Comparison of ENCODE assay signal across 32 cellular contexts in the genomic region with DNA sequence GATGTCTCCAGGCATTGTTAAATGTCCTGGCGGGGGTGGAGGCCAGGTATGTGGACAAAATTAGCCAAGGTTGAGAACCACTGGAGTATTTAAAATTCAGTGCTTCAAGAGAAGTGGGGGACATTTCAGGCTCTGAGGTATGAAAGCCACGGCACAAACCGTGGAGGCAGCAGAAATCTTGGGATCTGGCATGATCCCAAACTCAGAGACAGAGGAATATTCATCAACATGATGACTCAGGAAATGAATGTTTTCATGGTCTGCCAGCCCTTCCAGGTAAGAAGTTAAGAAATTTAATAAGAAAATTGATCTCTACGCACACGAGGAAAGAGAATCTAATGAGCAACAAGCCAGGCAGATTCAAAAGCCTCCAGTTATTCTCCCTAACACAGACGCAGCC. TPM values are rescaled to one million over a fixed set of nuclear protein-coding genes. Genes with fewer than 3 reads are reported as not detected.
A peak's percentile ranks its signal among the peaks of the same experiment; 100 is the strongest.
DNase-seq lines count a peak whose midpoint lies in the region; ATAC-seq, FAIRE-seq and TF ChIP-seq lines count a peak whose summit lies in the region.
"Had no signal": no experiment of that assay in that cellular context is flagged by ENCODE, and none has a peak within 500 bp of the region (broad histone marks: within the 10 kb centered on the region; RNA-seq: fewer than 3 reads in every experiment).

No MANE protein-coding gene starts in this region.

- no peaks in the 10 kb centered on the region for H3K79me2 ChIP-seq in neural progenitor cell (ENCODE audit: low read depth)

- no peaks in the 10 kb centered on the region for H3K9me3 Mint-ChIP-seq in neural progenitor cell
- H3K9me3 Mint-ChIP-seq: activated CD4-positive, alpha-beta memory T cell treated with anti-CD3 and anti-CD28 coated beads for 36 hours; activated naive CD4-positive, alpha-beta T cell treated with anti-CD3 and anti-CD28 coated beads, Interleukin-2, amount 50 U/mL, for 72 hours; CD4-positive, alpha-beta T cell; stimulated activated naive CD8-positive, alpha-beta T cell treated with anti-CD3 and anti-CD28 coated beads, Interleukin-15, amount 100 ng/mL, for 72 hours had no signal

- H3K27ac ChIP-seq in neural progenitor cell, result no peak overlapping the region
- H3K27ac ChIP-seq: 22Rv1, esophagus squamous epithelium, gastrocnemius medialis, KMS-11, SJSA1, skin epidermis, vagina had no signal

- H4K20me1 ChIP-seq in neural progenitor cell (ENCODE audit: low read depth), result no peaks in the 10 kb centered on the region

- peak; percentile 4 for DNase-seq in DMS 273 (lab: John Stamatoyannopoulos, UW; ENCODE audit: unreplicated experiment)
- no peak for DNase-seq in DMS 273 treated with DMSO at 0.1 percent for 48 hours (lab: John Stamatoyannopoulos, UW)
- DNase-seq in RPMI7951 (ENCODE audit: low read depth), result peak; percentile 9
- peak; percentile 31 for DNase-seq in bronchial epithelial cell (ENCODE audit: low read depth)
- no peak for DNase-seq in neural progenitor cell (ENCODE audit: low spot score)
- no peak for DNase-seq in central memory CD4-positive, alpha-beta T cell
- no peak for DNase-seq in NCI-H345 (lab: John Stamatoyannopoulos, UW)
- DNase-seq: activated CD4-positive, alpha-beta memory T cell treated with anti-CD3 and anti-CD28 coated beads for 36 hours; aorta; caudate nucleus; CD4-positive, alpha-beta T cell; esophagus squamous epithelium; gastrocnemius medialis; left ventricle myocardium superior; midbrain; naive thymus-derived CD4-positive, alpha-beta T cell; NCI-H1694; NCI-H526 treated with DMSO at 0.1 percent for 48 hours; occipital lobe; stimulated activated CD8-positive, alpha-beta memory T cell treated with anti-CD3 and anti-CD28 coated beads, Interleukin-4, amount 100 ng/mL, for 48 hours; stimulated activated naive CD8-positive, alpha-beta T cell treated with anti-CD3 and anti-CD28 coated beads, Interleukin-15, amount 100 ng/mL, for 72 hours; T-helper 17 cell had no signal

- no peaks in the 10 kb centered on the region for H3K27me3 Mint-ChIP-seq in neural progenitor cell (ENCODE audit: insufficient read depth, low read depth)

- no peaks in the 10 kb centered on the region for H3K36me3 Mint-ChIP-seq in neural progenitor cell
- H3K36me3 Mint-ChIP-seq: activated CD4-positive, alpha-beta memory T cell treated with anti-CD3 and anti-CD28 coated beads for 36 hours; activated naive CD4-positive, alpha-beta T cell treated with anti-CD3 and anti-CD28 coated beads, Interleukin-2, amount 50 U/mL, for 72 hours; naive thymus-derived CD4-positive, alpha-beta T cell had no signal

- no peaks in the 10 kb centered on the region for H3K36me3 ChIP-seq in bronchial epithelial cell (ENCODE audit: control insufficient read depth, insufficient read depth, low read length)
- no peaks in the 10 kb centered on the region for H3K36me3 ChIP-seq in neural progenitor cell
- H3K36me3 ChIP-seq: esophagus squamous epithelium, gastrocnemius medialis, SJSA1, vagina had no signal

- TF ChIP-seq CTCF in bronchial epithelial cell (IDR thresholded peaks at IDR 0.05; ENCODE audit: insufficient read depth, low read length, severe bottlenecking), result no peak
- TF ChIP-seq CTCF in neural progenitor cell (IDR thresholded peaks at IDR 0.05), result no peak

- no peak for ATAC-seq in GM18873 (IDR thresholded peaks at IDR 0.05; ENCODE audit: low FRiP score, unreplicated experiment)
- ATAC-seq: activated CD4-positive, CD25-positive, alpha-beta regulatory T cell treated with anti-CD3 and anti-CD28 coated beads, Interleukin-2, amount 50 U/mL, for 24 hours; activated naive CD4-positive, alpha-beta T cell treated with anti-CD3 and anti-CD28 coated beads, Interleukin-2, amount 50 U/mL, for 72 hours; gastrocnemius medialis; left ventricle myocardium superior; naive thymus-derived CD4-positive, alpha-beta T cell; stimulated activated naive CD8-positive, alpha-beta T cell treated with anti-CD3 and anti-CD28 coated beads, Interleukin-15, amount 100 ng/mL, for 72 hours; T-helper 17 cell had no signal

- no peak overlapping the region for H3K4me3 ChIP-seq in bronchial epithelial cell (ENCODE audit: low read depth, low read length)
- H3K4me3 ChIP-seq in neural progenitor cell, result no peak overlapping the region
- H3K4me3 ChIP-seq: esophagus squamous epithelium, gastrocnemius medialis, SJSA1, skin epidermis, vagina had no signal

- peaks cover 5% of the 10 kb centered on the region for H3K27me3 ChIP-seq in bronchial epithelial cell (ENCODE audit: control insufficient read depth, insufficient read depth, low read length)
- no peaks in the 10 kb centered on the region for H3K27me3 ChIP-seq in neural progenitor cell
- H3K27me3 ChIP-seq: vagina had no signal

- H3K4me1 ChIP-seq in neural progenitor cell, result no peaks in the 10 kb centered on the region
- H3K4me1 ChIP-seq: esophagus squamous epithelium, gastrocnemius medialis, SJSA1, vagina had no signal

- H3K4me2 ChIP-seq in neural progenitor cell, result no peak overlapping the region
- H3K4me2 ChIP-seq: KMS-11 had no signal

- H3K9ac ChIP-seq in neural progenitor cell, result no peak overlapping the region
- H3K9ac ChIP-seq: KMS-11 had no signal

- H3K4me3 Mint-ChIP-seq in neural progenitor cell, result no peak overlapping the region
- H3K4me3 Mint-ChIP-seq: activated CD4-positive, alpha-beta memory T cell treated with anti-CD3 and anti-CD28 coated beads for 36 hours; CD4-positive, alpha-beta T cell; naive thymus-derived CD4-positive, alpha-beta T cell; stimulated activated naive CD8-positive, alpha-beta T cell treated with anti-CD3 and anti-CD28 coated beads, Interleukin-15, amount 100 ng/mL, for 72 hours; T-helper 17 cell had no signal

- FAIRE-seq in bronchial epithelial cell (lab: Jason Lieb, UNC), result no peak
- FAIRE-seq: G401.6, RCC 7860 had no signal

- H2AFZ ChIP-seq in neural progenitor cell (replicated peaks), result peak overlapping the region; percentile 3

- H3K27ac Mint-ChIP-seq in neural progenitor cell, result no peak overlapping the region
- H3K27ac Mint-ChIP-seq: activated CD4-positive, alpha-beta memory T cell treated with anti-CD3 and anti-CD28 coated beads for 36 hours; activated naive CD4-positive, alpha-beta T cell treated with anti-CD3 and anti-CD28 coated beads, Interleukin-2, amount 50 U/mL, for 72 hours; CD4-positive, alpha-beta T cell; naive thymus-derived CD4-positive, alpha-beta T cell; T-helper 17 cell had no signal

- H3K9me3 ChIP-seq in neural progenitor cell (ENCODE audit: low read depth), result no peaks in the 10 kb centered on the region
- H3K9me3 ChIP-seq: esophagus squamous epithelium, gastrocnemius medialis, SJSA1, vagina had no signal

- H3F3A ChIP-seq in neural progenitor cell (ENCODE audit: low read depth), result no peaks in the 10 kb centered on the region

- H3K4me1 Mint-ChIP-seq in neural progenitor cell, result no peaks in the 10 kb centered on the region
- H3K4me1 Mint-ChIP-seq: naive thymus-derived CD4-positive, alpha-beta T cell; stimulated activated naive CD8-positive, alpha-beta T cell treated with anti-CD3 and anti-CD28 coated beads, Interleukin-15, amount 100 ng/mL, for 72 hours; T-helper 17 cell had no signal

RNA-seq across cellular contexts. Expression of a gene that starts 11.4 kb away (rescaled TPM):
- not detected in 2 replicates for total RNA-seq in RPMI7951 (2014; rRNA removed; shearing (Covaris generic))
- total RNA-seq in bronchial epithelial cell (not detected in 2 replicates), neural progenitor cell (ENCODE audit: low replicate concordance) (2.1 TPM in 1 of 2 replicates, not detected in the other)
- total RNA-seq: activated CD4-positive, alpha-beta memory T cell treated with anti-CD3 and anti-CD28 coated beads for 36 hours; activated naive CD4-positive, alpha-beta T cell treated with anti-CD3 and anti-CD28 coated beads, Interleukin-2, amount 50 U/mL, for 72 hours; aorta; CD4-positive, alpha-beta T cell; esophagus squamous epithelium; gastrocnemius medialis; left ventricle myocardium superior; naive thymus-derived CD4-positive, alpha-beta T cell; SJSA1; T-helper 17 cell; vagina had no signal

Comparison
In these comparisons a context has a peak if more than half of its experiments do, and no peak if none do; other contexts are left out.
1. DNase-seq: peak in DMS 273 (single experiment), RPMI7951 (single experiment) and bronchial epithelial cell (single experiment); none in DMS 273 treated with DMSO at 0.1 percent for 48 hours (single experiment), neural progenitor cell (single experiment), central memory CD4-positive, alpha-beta T cell (single experiment) and NCI-H345 (single experiment).